ENCODE assay signal across 26 cellular contexts in genomic region chr3:69696365-69696764, GRCh38.
"Had no signal": no experiment of that assay in that cellular context is flagged by ENCODE, and none has a peak within 500 bp of the region (broad histone marks: within the 10 kb centered on the region; RNA-seq: fewer than 3 reads in every experiment).

No MANE protein-coding gene starts in this region.

- H3K4me3 Mint-ChIP-seq: memory B cell; natural killer cell treated with Interleukin-12 subunit alpha and Interleukin-12 subunit beta and Interleukin-15 and Interleukin-18, amount 100 ng/mL, for 72 hours; neural progenitor cell; type B pancreatic cell had no signal

- H3K27ac ChIP-seq: dorsolateral prefrontal cortex, esophagus muscularis mucosa, gastroesophageal sphincter, left ventricle myocardium inferior, lower lobe of right lung, neural progenitor cell, ovary, right atrium auricular region, suprapubic skin, thyroid gland had no signal

- FAIRE-seq: endometrium, urothelium cell line had no signal

- H3K9me3 ChIP-seq: ovary, suprapubic skin, thyroid gland had no signal

- ATAC-seq: gastroesophageal sphincter; left cardiac atrium; lower lobe of right lung; natural killer cell treated with Interleukin-12 subunit alpha and Interleukin-12 subunit beta and Interleukin-15 and Interleukin-18, amount 100 ng/mL, for 72 hours; stimulated activated naive CD8-positive, alpha-beta T cell treated with anti-CD3 and anti-CD28 coated beads, Interleukin-15, Interleukin-2, amounts not matched to agents 100 U/mL and 50 U/mL, for 24 hours had no signal

- H3K36me3 ChIP-seq: esophagus muscularis mucosa, gastroesophageal sphincter, left ventricle myocardium inferior, lower lobe of right lung, neural progenitor cell, ovary, right atrium auricular region, suprapubic skin, thyroid gland had no signal

- H3K27ac Mint-ChIP-seq: memory B cell; natural killer cell treated with Interleukin-12 subunit alpha and Interleukin-12 subunit beta and Interleukin-15 and Interleukin-18, amount 100 ng/mL, for 72 hours; neural progenitor cell; type B pancreatic cell had no signal

- H3K4me1 Mint-ChIP-seq: memory B cell had no signal

- H3K4me3 ChIP-seq: dorsolateral prefrontal cortex, esophagus muscularis mucosa, gastroesophageal sphincter, left ventricle myocardium inferior, lower lobe of right lung, neural progenitor cell, ovary, right atrium auricular region, smooth muscle cell, suprapubic skin, thyroid gland had no signal

- H3K36me3 Mint-ChIP-seq: memory B cell, neural progenitor cell, type B pancreatic cell had no signal

- DNase-seq: cortex of kidney; dorsolateral prefrontal cortex; effector CD8-positive, alpha-beta T cell; foreskin fibroblast; glutamatergic neuron; islet precursor cell; left cardiac atrium; left ventricle myocardium inferior; lower lobe of right lung; midbrain; nucleus accumbens; ovary; stimulated activated CD4-positive, alpha-beta T cell treated with anti-CD3 and anti-CD28 coated beads, Interleukin-2, amount 100 ng/mL, for 48 hours; stimulated activated naive CD8-positive, alpha-beta T cell treated with anti-CD3 and anti-CD28 coated beads, Interleukin-15, Interleukin-2, amounts not matched to agents 100 U/mL and 50 U/mL, for 24 hours; thyroid gland had no signal

- H3K9ac ChIP-seq: neural progenitor cell had no signal
